ENCODE assay signal across 21 cellular contexts in the genomic region with DNA sequence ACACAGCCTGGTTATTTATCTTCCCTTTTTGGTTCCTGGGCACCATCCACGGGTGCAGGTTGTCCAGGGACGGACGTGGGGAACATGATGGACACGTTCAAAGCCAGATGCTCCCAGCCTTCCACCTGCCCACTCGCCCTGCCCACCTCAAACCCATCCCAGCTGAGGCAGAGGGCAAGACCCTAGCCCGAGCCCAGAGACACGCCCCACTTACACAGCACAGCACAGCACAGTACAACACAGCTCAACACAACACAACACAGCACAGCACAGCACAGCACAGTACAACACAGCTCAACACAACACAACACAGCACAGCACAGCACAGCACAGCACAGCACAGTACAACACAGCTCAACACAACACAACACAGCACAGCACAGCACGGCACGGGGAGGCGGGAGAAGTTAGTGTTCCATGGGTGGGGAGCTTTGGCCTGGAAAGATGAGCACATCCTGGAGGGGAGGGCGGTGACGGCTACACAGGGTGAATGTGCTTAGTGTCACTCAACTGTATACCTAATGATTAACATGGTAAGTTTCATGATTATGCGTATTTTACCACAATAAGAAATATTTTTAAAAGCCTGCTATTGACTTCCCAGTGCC.
"Had no signal": no experiment of that assay in that cellular context is flagged by ENCODE, and none has a peak within 500 bp of the region (broad histone marks: within the 10 kb centered on the region; RNA-seq: fewer than 3 reads in every experiment).

No MANE protein-coding gene starts in this region.

- H3K27me3 ChIP-seq: colonic mucosa, pancreas had no signal

- DNase-seq: caudate nucleus; colonic mucosa; dermis blood vessel endothelial cell; esophagus squamous epithelium; foreskin fibroblast; glutamatergic neuron; immature natural killer cell; left cardiac atrium; left ventricle myocardium superior; mesenchymal stem cell; naive B cell; nephron progenitor cell; pancreas; small intestine; stimulated activated CD4-positive, alpha-beta T cell treated with anti-CD3 and anti-CD28 coated beads, Interleukin-4, amount 100 ng/mL, for 1 hour; stimulated activated CD8-positive, alpha-beta memory T cell treated with anti-CD3 and anti-CD28 coated beads, Interleukin-4, amount 100 ng/mL, for 48 hours had no signal

- H3K36me3 ChIP-seq: colonic mucosa, esophagus squamous epithelium, gastroesophageal sphincter, pancreas, prostate gland, tibial artery had no signal

- H3K4me1 ChIP-seq: colonic mucosa, esophagus squamous epithelium, pancreas, prostate gland, tibial artery had no signal

- H3K9me3 ChIP-seq: colonic mucosa, esophagus squamous epithelium, pancreas, prostate gland had no signal

- H3K4me3 ChIP-seq: colonic mucosa, esophagus squamous epithelium, gastroesophageal sphincter, lung, pancreas, prostate gland, tibial artery had no signal

- ATAC-seq: gastroesophageal sphincter; left cardiac atrium; left ventricle myocardium superior; pancreas; stimulated activated effector memory CD8-positive, alpha-beta T cell treated with anti-CD3 and anti-CD28 coated beads, Interleukin-12 subunit alpha, Interleukin-12 subunit beta, amount 100 ng/mL, for 72 hours had no signal

- H3K27ac ChIP-seq: colonic mucosa, esophagus squamous epithelium, gastroesophageal sphincter, pancreas, prostate gland, tibial artery had no signal
